In genomic region chr3:153835540-153835939, GRCh38 we compare ENCODE assay signal across 13 cellular contexts.
DNase-seq lines count a peak whose midpoint lies in the region; ATAC-seq and TF ChIP-seq lines count a peak whose summit lies in the region.
"Had no signal": no experiment of that assay in that cellular context is flagged by ENCODE, and none has a peak within 500 bp of the region (broad histone marks: within the 10 kb centered on the region; RNA-seq: fewer than 3 reads in every experiment).

No MANE protein-coding gene starts in this region.

- peaks cover 7% of the 10 kb centered on the region for H3K4me1 ChIP-seq in A673 (ENCODE audit: insufficient read depth, low read length, poor library complexity, severe bottlenecking)
- no peaks in the 10 kb centered on the region for H3K4me1 ChIP-seq in tibial artery
- no peaks in the 10 kb centered on the region for H3K4me1 ChIP-seq in GM23248 (ENCODE audit: insufficient read depth)

- H3K4me3 ChIP-seq in A673 (ENCODE audit: low read depth, low read length, poor library complexity, severe bottlenecking) = no peak overlapping the region
- no peak overlapping the region for H3K4me3 ChIP-seq in WERI-Rb-1 (ENCODE audit: low read depth, low read length)
- H3K4me3 ChIP-seq in tibial artery = no peak overlapping the region
- H3K4me3 ChIP-seq in GM23248 = no peak overlapping the region

- H3K9me3 Mint-ChIP-seq in activated T-helper 2 cell treated with anti-CD3 and anti-CD28 coated beads, Interferon-gamma antibody, Interleukin-2, Interleukin-4, amounts not matched to agents 10 μg/mL and 5 μg/mL and 100 μg/mL, durations not matched to agents 14 hours and 24 hours and 36 hours = no peaks in the 10 kb centered on the region

- ATAC-seq in GM19351 (IDR thresholded peaks at IDR 0.05; ENCODE audit: unreplicated experiment) (peak; percentile 57), HG02852 (IDR thresholded peaks at IDR 0.05; ENCODE audit: unreplicated experiment) (peak; percentile 48)

- intact Hi-C loops in A673 (cut with micrococcal nuclease; ENCODE audit: unreplicated experiment) (no loop called here), tibial artery (cut with DNase I; ENCODE audit: low total_unique reads) (no loop called here)
- intact Hi-C loops in activated T-helper 2 cell treated with anti-CD3 and anti-CD28 coated beads, Interferon-gamma antibody, Interleukin-2, Interleukin-4, amounts not matched to agents 10 μg/mL and 5 μg/mL and 100 μg/mL, durations not matched to agents 14 hours and 24 hours and 36 hours (cut with micrococcal nuclease) = no loop called here

- no peaks in the 10 kb centered on the region for H3K4me1 Mint-ChIP-seq in activated T-helper 2 cell treated with anti-CD3 and anti-CD28 coated beads, Interferon-gamma antibody, Interleukin-2, Interleukin-4, amounts not matched to agents 10 μg/mL and 5 μg/mL and 100 μg/mL, durations not matched to agents 14 hours and 24 hours and 36 hours (ENCODE audit: low read depth)
- H3K4me1 Mint-ChIP-seq: neural crest cell had no signal

- no peak overlapping the region for H3K4me2 ChIP-seq in GM23248 (ENCODE audit: unreplicated experiment)

- H2AFZ ChIP-seq in GM23248 = no peak overlapping the region

- BruUV-seq in A673 (replicated peaks; lab: Mats Ljungman, UMichigan) = no TSS peak

- H3F3A ChIP-seq in GM23248 (ENCODE audit: insufficient read depth) = no peaks in the 10 kb centered on the region

- no peak overlapping the region for H3K27ac Mint-ChIP-seq in activated T-helper 2 cell treated with anti-CD3 and anti-CD28 coated beads, Interferon-gamma antibody, Interleukin-2, Interleukin-4, amounts not matched to agents 10 μg/mL and 5 μg/mL and 100 μg/mL, durations not matched to agents 14 hours and 24 hours and 36 hours

- peaks cover 1% of the 10 kb centered on the region for H3K27me3 Mint-ChIP-seq in activated T-helper 2 cell treated with anti-CD3 and anti-CD28 coated beads, Interferon-gamma antibody, Interleukin-2, Interleukin-4, amounts not matched to agents 10 μg/mL and 5 μg/mL and 100 μg/mL, durations not matched to agents 14 hours and 24 hours and 36 hours (ENCODE audit: low read depth)

- no peaks in the 10 kb centered on the region for H3K9me2 ChIP-seq in GM23248 (ENCODE audit: insufficient read depth)

- no peaks in the 10 kb centered on the region for H3K36me3 ChIP-seq in A673 (ENCODE audit: insufficient read depth, low read length, poor library complexity, severe bottlenecking)
- no peaks in the 10 kb centered on the region for H3K36me3 ChIP-seq in WERI-Rb-1
- no peaks in the 10 kb centered on the region for H3K36me3 ChIP-seq in tibial artery
- H3K36me3 ChIP-seq in GM23248 (ENCODE audit: low read depth) = no peaks in the 10 kb centered on the region

- no peaks in the 10 kb centered on the region for H3K27me3 ChIP-seq in A673 (replicated peaks; ENCODE audit: insufficient read depth, low read depth, low read length, poor library complexity)
- no peaks in the 10 kb centered on the region for H3K27me3 ChIP-seq in WERI-Rb-1 (ENCODE audit: insufficient read depth, low read depth, severe bottlenecking)
- H3K27me3 ChIP-seq in tibial artery = no peaks in the 10 kb centered on the region
- no peaks in the 10 kb centered on the region for H3K27me3 ChIP-seq in GM23248 (replicated peaks; ENCODE audit: insufficient read depth)

- H3K9me3 ChIP-seq in A673 (ENCODE audit: low read depth, low read length, poor library complexity, severe bottlenecking) = peaks cover 8% of the 10 kb centered on the region
- no peaks in the 10 kb centered on the region for H3K9me3 ChIP-seq in WERI-Rb-1 (ENCODE audit: severe bottlenecking)
- H3K9me3 ChIP-seq in tibial artery = no peaks in the 10 kb centered on the region
- H3K9me3 ChIP-seq in GM23248 (ENCODE audit: low read depth) = no peaks in the 10 kb centered on the region

- no peak overlapping the region for H3K4me3 Mint-ChIP-seq in activated T-helper 2 cell treated with anti-CD3 and anti-CD28 coated beads, Interferon-gamma antibody, Interleukin-2, Interleukin-4, amounts not matched to agents 10 μg/mL and 5 μg/mL and 100 μg/mL, durations not matched to agents 14 hours and 24 hours and 36 hours (ENCODE audit: low read depth)
- H3K4me3 Mint-ChIP-seq: neural crest cell had no signal

- 61 to 64% methylated on average over 3 of the region's 3 CpGs for WGBS in GM23248 (ENCODE audit: low coverage in 1 of 2, low lambda C conversion rate in 2 of 2, missing lambda C conversion rate in 2 of 2), 2 experiments

- H3K36me3 Mint-ChIP-seq in activated T-helper 2 cell treated with anti-CD3 and anti-CD28 coated beads, Interferon-gamma antibody, Interleukin-2, Interleukin-4, amounts not matched to agents 10 μg/mL and 5 μg/mL and 100 μg/mL, durations not matched to agents 14 hours and 24 hours and 36 hours (ENCODE audit: low read depth) = no peaks in the 10 kb centered on the region

- no peak overlapping the region for H3K9ac ChIP-seq in GM23248

- POLR2A ChIA-PET in A673 (lab: Charles Lee; ENCODE audit: low non-redundant PET) = no interaction called here

- in situ Hi-C loops in GM23248 (cut with MboI) = no loop called here

- CTCF ChIA-PET in A673 (lab: Charles Lee) = no interaction called here

- no peaks in the 10 kb centered on the region for H4K20me1 ChIP-seq in GM23248 (ENCODE audit: insufficient read depth)

- peak; percentile 45 for TF ChIP-seq CTCF in A673 (conservative IDR thresholded peaks at IDR 0.05; ENCODE audit: low read depth, low read length)
- no peak for TF ChIP-seq CTCF in WERI-Rb-1 (IDR thresholded peaks at IDR 0.05; ENCODE audit: low read depth, low read length)
- no peak for TF ChIP-seq CTCF in tibial artery (IDR thresholded peaks at IDR 0.05)

- no peak overlapping the region for H3K27ac ChIP-seq in A673 (ENCODE audit: low read depth, low read length, poor library complexity, severe bottlenecking)
- no peak overlapping the region for H3K27ac ChIP-seq in WERI-Rb-1
- no peak overlapping the region for H3K27ac ChIP-seq in tibial artery
- H3K27ac ChIP-seq in GM23248 = no peak overlapping the region

- DNase-seq in A673 (ENCODE audit: low spot score) (no peak), WERI-Rb-1 (peak; percentile 10), tibial artery (no peak), GM23248 (no peak)
- DNase-seq in activated CD4-positive, alpha-beta T cell treated with anti-CD3 and anti-CD28 coated beads for 1 hour = no peak
- DNase-seq in activated T-helper 2 cell treated with anti-CD3 and anti-CD28 coated beads, Interferon-gamma antibody, Interleukin-2, Interleukin-4, amounts not matched to agents 10 μg/mL and 5 μg/mL and 100 μg/mL, durations not matched to agents 14 hours and 24 hours and 36 hours (ENCODE audit: low spot score) = no peak
- DNase-seq: activated CD4-positive, alpha-beta T cell treated with anti-CD3 and anti-CD28 coated beads, Interleukin-2, amount 50 U/mL, for 48 hours; activated gamma-delta T cell; effector memory CD4-positive, alpha-beta T cell; NCI-H2107 had no signal

- no peaks in the 10 kb centered on the region for H3K79me2 ChIP-seq in GM23248 (ENCODE audit: insufficient read depth)
